In the genomic region with DNA sequence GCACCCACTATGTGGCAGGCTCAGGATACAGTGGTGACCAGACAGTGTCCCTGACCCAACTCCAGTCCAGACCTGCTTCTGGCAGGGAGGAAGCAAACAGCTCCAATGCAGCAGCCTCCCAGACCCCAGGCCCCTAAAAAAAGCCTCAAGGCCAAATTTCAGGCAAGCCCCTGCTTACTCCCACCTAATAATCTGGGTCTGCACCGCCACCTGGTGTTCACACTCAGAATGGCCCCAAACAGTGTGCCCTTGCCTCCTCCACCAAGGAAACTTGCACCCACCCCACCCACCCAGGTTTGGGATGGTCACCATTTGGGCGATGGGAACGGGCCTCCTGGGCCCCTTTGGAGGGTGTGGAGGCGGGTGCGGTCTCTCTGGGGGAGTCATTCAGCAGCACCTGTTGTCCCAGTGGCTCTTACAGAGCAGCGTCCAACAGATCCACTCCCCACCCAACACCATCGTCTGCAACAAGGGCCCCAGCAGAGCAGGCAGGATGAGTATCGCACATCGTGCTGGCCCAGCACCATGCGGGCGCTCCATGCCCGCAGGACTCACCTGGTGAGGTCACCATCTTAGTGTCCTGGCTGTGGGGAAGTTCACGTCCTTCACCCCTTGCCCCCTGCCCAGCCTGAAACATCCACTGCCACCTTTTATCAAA, we compare ENCODE assay signal across 8 cellular contexts. TPM values are rescaled to one million over a fixed set of nuclear protein-coding genes. Genes with fewer than 3 reads are reported as not detected.
A peak's percentile ranks its signal among the peaks of the same experiment; 100 is the strongest.
DNase-seq lines count a peak whose midpoint lies in the region; ATAC-seq and TF ChIP-seq lines count a peak whose summit lies in the region.

No MANE protein-coding gene starts in this region.

- no peaks in the 10 kb centered on the region for H3K36me3 ChIP-seq in lower lobe of right lung

- intact Hi-C loops in lower lobe of right lung (cut with DNase I): no loop called here

- CTCF ChIA-PET in GM10248 (lab: Yijun Ruan, JAX): interaction anchor here (0.7 to 6.0 kb wide), 23 partner anchors 8 to 213 kb away, joined by 3 to 30 read pairs (median 4); a partner anchor contains a TSS

- H3K27me3 ChIP-seq in lower lobe of right lung (ENCODE audit: low read depth): no peaks in the 10 kb centered on the region

- no peak overlapping the region for H3K4me3 ChIP-seq in lower lobe of right lung

- peak; percentile 75 for TF ChIP-seq CTCF in GM10248 (IDR thresholded peaks at IDR 0.05; ENCODE audit: control extremely low read depth, extremely low read depth, low read depth, missing control alignments)
- peak; percentile 89 for TF ChIP-seq CTCF in lower lobe of right lung (IDR thresholded peaks at IDR 0.05)

- no peak overlapping the region for H3K27ac ChIP-seq in lower lobe of right lung

- H3K9me3 ChIP-seq in lower lobe of right lung: no peaks in the 10 kb centered on the region

- peak; percentile 52 to 67 for ATAC-seq in lower lobe of right lung
- no peak for ATAC-seq in GM21528 (IDR thresholded peaks at IDR 0.05; ENCODE audit: low FRiP score, unreplicated experiment)
- no peak for ATAC-seq in GM18519 (IDR thresholded peaks at IDR 0.05; ENCODE audit: low FRiP score, unreplicated experiment)

- POLR2A ChIA-PET in GM10248 (lab: Yijun Ruan, JAX): no interaction called here

- DNase-seq in GM10248 (ENCODE audit: extremely low spot score) (peak; percentile 79), LoVo (ENCODE audit: low spot score) (peak; percentile 35), cerebellum (ENCODE audit: low spot score) (peak; percentile 58), lower lobe of right lung (peak; percentile 71)
- peak; percentile 72 for DNase-seq in activated CD4-positive, CD25-positive, alpha-beta regulatory T cell treated with anti-CD3 and anti-CD28 coated beads, Interleukin-2, amount 50 U/mL, for 72 hours
- DNase-seq in stimulated activated CD8-positive, alpha-beta memory T cell treated with anti-CD3 and anti-CD28 coated beads, Interleukin-7, amount 100 ng/mL, for 24 hours (ENCODE audit: low read depth): peak; percentile 56

- H3K4me1 ChIP-seq in lower lobe of right lung: no peaks in the 10 kb centered on the region

RNA-seq across cellular contexts. Expression of a gene that starts 17.3 kb away (rescaled TPM):
- 15.8 TPM for total RNA-seq in cerebellum
- 6.7 TPM for total RNA-seq in lower lobe of right lung

RNA-seq across cellular contexts. Expression of a gene that starts 19.1 kb away (rescaled TPM):
- total RNA-seq in cerebellum (9.0 TPM), lower lobe of right lung (28.4 TPM)

RNA-seq across cellular contexts. Expression of a gene that starts 46.8 kb away (rescaled TPM):
- total RNA-seq in cerebellum: 12.2 TPM
- total RNA-seq in lower lobe of right lung: 105 TPM

Comparison
In these comparisons a context has a peak if more than half of its experiments do, and no peak if none do; other contexts are left out.
1. ATAC-seq: peak in lower lobe of right lung (2 of 2); none in GM21528 (single experiment) and GM18519 (single experiment).
2. Peak in every context shown above with its lines, with median percentiles within 50 percentile points of each other: DNase-seq.